ENCODE assay signal across 1 cellular context in the genomic region with DNA sequence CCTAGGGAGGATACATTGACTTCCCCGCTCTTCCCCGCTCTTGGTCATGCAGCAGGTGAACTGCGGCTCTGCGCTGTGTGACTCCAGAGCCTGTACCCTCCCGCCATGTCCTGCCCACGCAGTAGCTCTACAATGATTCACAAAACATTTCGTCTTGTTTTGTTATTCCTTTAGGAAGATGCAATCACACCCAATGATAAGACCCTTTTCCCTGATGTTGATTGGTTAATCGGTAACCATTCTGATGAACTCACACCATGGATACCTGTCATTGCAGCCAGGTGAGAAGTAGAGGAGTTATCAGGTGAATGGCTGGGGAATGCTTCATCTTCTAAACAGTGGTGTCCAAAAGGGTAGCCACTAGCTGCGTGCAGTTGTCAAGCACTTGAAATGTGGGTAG.
TF ChIP-seq lines count a peak whose summit lies in the region.

No MANE protein-coding gene starts in this region.

TF ChIP-seq in WTC11, 78 proteins besides CTCF, POLR2A, EP300 and RAD21:
- TF ChIP-seq, protein P1, sequence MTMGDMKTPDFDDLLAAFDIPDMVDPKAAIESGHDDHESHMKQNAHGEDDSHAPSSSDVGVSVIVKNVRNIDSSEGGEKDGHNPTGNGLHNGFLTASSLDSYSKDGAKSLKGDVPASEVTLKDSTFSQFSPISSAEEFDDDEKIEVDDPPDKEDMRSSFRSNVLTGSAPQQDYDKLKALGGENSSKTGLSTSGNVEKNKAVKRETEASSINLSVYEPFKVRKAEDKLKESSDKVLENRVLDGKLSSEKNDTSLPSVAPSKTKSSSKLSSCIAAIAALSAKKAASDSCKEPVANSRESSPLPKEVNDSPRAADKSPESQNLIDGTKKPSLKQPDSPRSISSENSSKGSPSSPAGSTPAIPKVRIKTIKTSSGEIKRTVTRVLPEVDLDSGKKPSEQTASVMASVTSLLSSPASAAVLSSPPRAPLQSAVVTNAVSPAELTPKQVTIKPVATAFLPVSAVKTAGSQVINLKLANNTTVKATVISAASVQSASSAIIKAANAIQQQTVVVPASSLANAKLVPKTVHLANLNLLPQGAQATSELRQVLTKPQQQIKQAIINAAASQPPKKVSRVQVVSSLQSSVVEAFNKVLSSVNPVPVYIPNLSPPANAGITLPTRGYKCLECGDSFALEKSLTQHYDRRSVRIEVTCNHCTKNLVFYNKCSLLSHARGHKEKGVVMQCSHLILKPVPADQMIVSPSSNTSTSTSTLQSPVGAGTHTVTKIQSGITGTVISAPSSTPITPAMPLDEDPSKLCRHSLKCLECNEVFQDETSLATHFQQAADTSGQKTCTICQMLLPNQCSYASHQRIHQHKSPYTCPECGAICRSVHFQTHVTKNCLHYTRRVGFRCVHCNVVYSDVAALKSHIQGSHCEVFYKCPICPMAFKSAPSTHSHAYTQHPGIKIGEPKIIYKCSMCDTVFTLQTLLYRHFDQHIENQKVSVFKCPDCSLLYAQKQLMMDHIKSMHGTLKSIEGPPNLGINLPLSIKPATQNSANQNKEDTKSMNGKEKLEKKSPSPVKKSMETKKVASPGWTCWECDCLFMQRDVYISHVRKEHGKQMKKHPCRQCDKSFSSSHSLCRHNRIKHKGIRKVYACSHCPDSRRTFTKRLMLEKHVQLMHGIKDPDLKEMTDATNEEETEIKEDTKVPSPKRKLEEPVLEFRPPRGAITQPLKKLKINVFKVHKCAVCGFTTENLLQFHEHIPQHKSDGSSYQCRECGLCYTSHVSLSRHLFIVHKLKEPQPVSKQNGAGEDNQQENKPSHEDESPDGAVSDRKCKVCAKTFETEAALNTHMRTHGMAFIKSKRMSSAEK (CRISPR knock-in tag; IDR thresholded peaks at IDR 0.05; ENCODE audit: borderline replicate concordance), result no peak
- TF ChIP-seq SMAD4 (CRISPR knock-in tag; IDR thresholded peaks at IDR 0.05) (no peak), NFYB (CRISPR knock-in tag; conservative IDR thresholded peaks at IDR 0.05; ENCODE audit: low read depth) (no peak), ESRRA (CRISPR knock-in tag; IDR thresholded peaks at IDR 0.05; ENCODE audit: borderline replicate concordance) (no peak), ZNF416 (CRISPR knock-in tag; IDR thresholded peaks at IDR 0.05) (no peak), ZNF423 (CRISPR knock-in tag; IDR thresholded peaks at IDR 0.05) (no peak), ZBTB21 (CRISPR knock-in tag; IDR thresholded peaks at IDR 0.05; ENCODE audit: borderline replicate concordance) (no peak), GABPB1 (CRISPR knock-in tag; IDR thresholded peaks at IDR 0.05) (no peak)
- TF ChIP-seq, protein P2, sequence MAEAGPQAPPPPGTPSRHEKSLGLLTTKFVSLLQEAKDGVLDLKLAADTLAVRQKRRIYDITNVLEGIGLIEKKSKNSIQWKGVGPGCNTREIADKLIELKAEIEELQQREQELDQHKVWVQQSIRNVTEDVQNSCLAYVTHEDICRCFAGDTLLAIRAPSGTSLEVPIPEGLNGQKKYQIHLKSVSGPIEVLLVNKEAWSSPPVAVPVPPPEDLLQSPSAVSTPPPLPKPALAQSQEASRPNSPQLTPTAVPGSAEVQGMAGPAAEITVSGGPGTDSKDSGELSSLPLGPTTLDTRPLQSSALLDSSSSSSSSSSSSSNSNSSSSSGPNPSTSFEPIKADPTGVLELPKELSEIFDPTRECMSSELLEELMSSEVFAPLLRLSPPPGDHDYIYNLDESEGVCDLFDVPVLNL (CRISPR knock-in tag; IDR thresholded peaks at IDR 0.05; ENCODE audit: borderline replicate concordance, low read depth), result no peak
- TF ChIP-seq, protein P3, sequence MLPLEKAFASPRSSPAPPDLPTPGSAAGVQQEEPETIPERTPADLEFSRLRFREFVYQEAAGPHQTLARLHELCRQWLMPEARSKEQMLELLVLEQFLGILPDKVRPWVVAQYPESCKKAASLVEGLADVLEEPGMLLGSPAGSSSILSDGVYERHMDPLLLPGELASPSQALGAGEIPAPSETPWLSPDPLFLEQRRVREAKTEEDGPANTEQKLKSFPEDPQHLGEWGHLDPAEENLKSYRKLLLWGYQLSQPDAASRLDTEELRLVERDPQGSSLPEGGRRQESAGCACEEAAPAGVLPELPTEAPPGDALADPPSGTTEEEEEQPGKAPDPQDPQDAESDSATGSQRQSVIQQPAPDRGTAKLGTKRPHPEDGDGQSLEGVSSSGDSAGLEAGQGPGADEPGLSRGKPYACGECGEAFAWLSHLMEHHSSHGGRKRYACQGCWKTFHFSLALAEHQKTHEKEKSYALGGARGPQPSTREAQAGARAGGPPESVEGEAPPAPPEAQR (CRISPR knock-in tag; IDR thresholded peaks at IDR 0.05), result no peak
- TF ChIP-seq, protein P4, sequence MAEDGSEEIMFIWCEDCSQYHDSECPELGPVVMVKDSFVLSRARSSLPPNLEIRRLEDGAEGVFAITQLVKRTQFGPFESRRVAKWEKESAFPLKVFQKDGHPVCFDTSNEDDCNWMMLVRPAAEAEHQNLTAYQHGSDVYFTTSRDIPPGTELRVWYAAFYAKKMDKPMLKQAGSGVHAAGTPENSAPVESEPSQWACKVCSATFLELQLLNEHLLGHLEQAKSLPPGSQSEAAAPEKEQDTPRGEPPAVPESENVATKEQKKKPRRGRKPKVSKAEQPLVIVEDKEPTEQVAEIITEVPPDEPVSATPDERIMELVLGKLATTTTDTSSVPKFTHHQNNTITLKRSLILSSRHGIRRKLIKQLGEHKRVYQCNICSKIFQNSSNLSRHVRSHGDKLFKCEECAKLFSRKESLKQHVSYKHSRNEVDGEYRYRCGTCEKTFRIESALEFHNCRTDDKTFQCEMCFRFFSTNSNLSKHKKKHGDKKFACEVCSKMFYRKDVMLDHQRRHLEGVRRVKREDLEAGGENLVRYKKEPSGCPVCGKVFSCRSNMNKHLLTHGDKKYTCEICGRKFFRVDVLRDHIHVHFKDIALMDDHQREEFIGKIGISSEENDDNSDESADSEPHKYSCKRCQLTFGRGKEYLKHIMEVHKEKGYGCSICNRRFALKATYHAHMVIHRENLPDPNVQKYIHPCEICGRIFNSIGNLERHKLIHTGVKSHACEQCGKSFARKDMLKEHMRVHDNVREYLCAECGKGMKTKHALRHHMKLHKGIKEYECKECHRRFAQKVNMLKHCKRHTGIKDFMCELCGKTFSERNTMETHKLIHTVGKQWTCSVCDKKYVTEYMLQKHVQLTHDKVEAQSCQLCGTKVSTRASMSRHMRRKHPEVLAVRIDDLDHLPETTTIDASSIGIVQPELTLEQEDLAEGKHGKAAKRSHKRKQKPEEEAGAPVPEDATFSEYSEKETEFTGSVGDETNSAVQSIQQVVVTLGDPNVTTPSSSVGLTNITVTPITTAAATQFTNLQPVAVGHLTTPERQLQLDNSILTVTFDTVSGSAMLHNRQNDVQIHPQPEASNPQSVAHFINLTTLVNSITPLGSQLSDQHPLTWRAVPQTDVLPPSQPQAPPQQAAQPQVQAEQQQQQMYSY (CRISPR knock-in tag; IDR thresholded peaks at IDR 0.05), result no peak
- TF ChIP-seq, protein P5, sequence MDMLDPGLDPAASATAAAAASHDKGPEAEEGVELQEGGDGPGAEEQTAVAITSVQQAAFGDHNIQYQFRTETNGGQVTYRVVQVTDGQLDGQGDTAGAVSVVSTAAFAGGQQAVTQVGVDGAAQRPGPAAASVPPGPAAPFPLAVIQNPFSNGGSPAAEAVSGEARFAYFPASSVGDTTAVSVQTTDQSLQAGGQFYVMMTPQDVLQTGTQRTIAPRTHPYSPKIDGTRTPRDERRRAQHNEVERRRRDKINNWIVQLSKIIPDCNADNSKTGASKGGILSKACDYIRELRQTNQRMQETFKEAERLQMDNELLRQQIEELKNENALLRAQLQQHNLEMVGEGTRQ (CRISPR knock-in tag; IDR thresholded peaks at IDR 0.05), result no peak
- TF ChIP-seq, protein P6, sequence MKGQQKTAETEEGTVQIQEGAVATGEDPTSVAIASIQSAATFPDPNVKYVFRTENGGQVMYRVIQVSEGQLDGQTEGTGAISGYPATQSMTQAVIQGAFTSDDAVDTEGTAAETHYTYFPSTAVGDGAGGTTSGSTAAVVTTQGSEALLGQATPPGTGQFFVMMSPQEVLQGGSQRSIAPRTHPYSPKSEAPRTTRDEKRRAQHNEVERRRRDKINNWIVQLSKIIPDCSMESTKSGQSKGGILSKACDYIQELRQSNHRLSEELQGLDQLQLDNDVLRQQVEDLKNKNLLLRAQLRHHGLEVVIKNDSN (CRISPR knock-in tag; IDR thresholded peaks at IDR 0.05), result no peak
- TF ChIP-seq, protein P7, sequence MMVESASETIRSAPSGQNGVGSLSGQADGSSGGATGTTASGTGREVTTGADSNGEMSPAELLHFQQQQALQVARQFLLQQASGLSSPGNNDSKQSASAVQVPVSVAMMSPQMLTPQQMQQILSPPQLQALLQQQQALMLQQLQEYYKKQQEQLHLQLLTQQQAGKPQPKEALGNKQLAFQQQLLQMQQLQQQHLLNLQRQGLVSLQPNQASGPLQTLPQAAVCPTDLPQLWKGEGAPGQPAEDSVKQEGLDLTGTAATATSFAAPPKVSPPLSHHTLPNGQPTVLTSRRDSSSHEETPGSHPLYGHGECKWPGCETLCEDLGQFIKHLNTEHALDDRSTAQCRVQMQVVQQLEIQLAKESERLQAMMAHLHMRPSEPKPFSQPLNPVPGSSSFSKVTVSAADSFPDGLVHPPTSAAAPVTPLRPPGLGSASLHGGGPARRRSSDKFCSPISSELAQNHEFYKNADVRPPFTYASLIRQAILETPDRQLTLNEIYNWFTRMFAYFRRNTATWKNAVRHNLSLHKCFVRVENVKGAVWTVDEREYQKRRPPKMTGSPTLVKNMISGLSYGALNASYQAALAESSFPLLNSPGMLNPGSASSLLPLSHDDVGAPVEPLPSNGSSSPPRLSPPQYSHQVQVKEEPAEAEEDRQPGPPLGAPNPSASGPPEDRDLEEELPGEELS (CRISPR knock-in tag; IDR thresholded peaks at IDR 0.05), result no peak
TF ChIP-seq in WTC11: peak in this region for 0.
